19 cellular contexts compared by ENCODE assay signal in genomic region chr5:4942831-4943178, GRCh38.
"Had no signal": no experiment of that assay in that cellular context is flagged by ENCODE, and none has a peak within 500 bp of the region (broad histone marks: within the 10 kb centered on the region; RNA-seq: fewer than 3 reads in every experiment).

No MANE protein-coding gene starts in this region.

- H3K27me3 ChIP-seq: neutrophil, pancreas, right atrium auricular region had no signal

- H3K36me3 Mint-ChIP-seq: activated CD8-positive, alpha-beta memory T cell treated with anti-CD3 and anti-CD28 coated beads, Interleukin-2, amount 10 ng/mL, durations not matched to agents 7 days and 5 days; immature natural killer cell; natural killer cell had no signal

- H3K4me1 Mint-ChIP-seq: activated CD4-positive, alpha-beta T cell treated with anti-CD3 and anti-CD28 coated beads, Interleukin-2, amount 10 ng/mL, durations not matched to agents 7 days and 5 days; activated CD8-positive, alpha-beta memory T cell treated with anti-CD3 and anti-CD28 coated beads, Interleukin-2, amount 10 ng/mL, durations not matched to agents 7 days and 5 days; activated naive CD8-positive, alpha-beta T cell treated with anti-CD3 and anti-CD28 coated beads, Interleukin-2, amount 50 U/mL, for 24 hours; immature natural killer cell; natural killer cell had no signal

- ATAC-seq: activated CD8-positive, alpha-beta memory T cell treated with anti-CD3 and anti-CD28 coated beads, Interleukin-2, amount 10 ng/mL, durations not matched to agents 7 days and 5 days; activated CD8-positive, alpha-beta T cell treated with anti-CD3 and anti-CD28 coated beads for 36 hours; activated naive CD8-positive, alpha-beta T cell treated with anti-CD3 and anti-CD28 coated beads, Interleukin-2, amount 50 U/mL, for 24 hours; psoas muscle; stimulated activated naive CD8-positive, alpha-beta T cell treated with anti-CD3 and anti-CD28 coated beads, Interleukin-15, Interleukin-2, amounts not matched to agents 100 U/mL and 50 U/mL, for 24 hours had no signal

- H3K27me3 Mint-ChIP-seq: activated CD4-positive, alpha-beta T cell treated with anti-CD3 and anti-CD28 coated beads, Interleukin-2, amount 10 ng/mL, durations not matched to agents 7 days and 5 days; activated CD8-positive, alpha-beta memory T cell treated with anti-CD3 and anti-CD28 coated beads, Interleukin-2, amount 10 ng/mL, durations not matched to agents 7 days and 5 days; activated CD8-positive, alpha-beta T cell treated with anti-CD3 and anti-CD28 coated beads for 36 hours; activated naive CD8-positive, alpha-beta T cell treated with anti-CD3 and anti-CD28 coated beads, Interleukin-2, amount 50 U/mL, for 24 hours had no signal

- H3K36me3 ChIP-seq: heart right ventricle, left lung, neutrophil, pancreas, right atrium auricular region had no signal

- H3K4me1 ChIP-seq: heart right ventricle, left lung, pancreas, psoas muscle, right atrium auricular region had no signal

- H3K27ac ChIP-seq: heart right ventricle, left lung, neutrophil, pancreas, psoas muscle, right atrium auricular region, VCaP had no signal

- H3K9me3 Mint-ChIP-seq: activated CD4-positive, alpha-beta T cell treated with anti-CD3 and anti-CD28 coated beads, Interleukin-2, amount 10 ng/mL, durations not matched to agents 7 days and 5 days; activated CD8-positive, alpha-beta T cell treated with anti-CD3 and anti-CD28 coated beads for 36 hours; activated naive CD8-positive, alpha-beta T cell treated with anti-CD3 and anti-CD28 coated beads, Interleukin-2, amount 50 U/mL, for 24 hours; natural killer cell; T-helper 1 cell treated with Interleukin-12 subunit alpha and Interleukin-12 subunit beta and Interleukin-4 antibody, amounts not matched to agents 30 μg/mL and 1 μg/mL, for 36 hours had no signal

- H3K9me3 ChIP-seq: heart right ventricle, left lung, neutrophil, pancreas, psoas muscle, right atrium auricular region had no signal

- H3K4me3 ChIP-seq: heart right ventricle, left lung, pancreas, psoas muscle, right atrium auricular region had no signal

- H3K4me3 Mint-ChIP-seq: activated CD4-positive, alpha-beta T cell treated with anti-CD3 and anti-CD28 coated beads, Interleukin-2, amount 10 ng/mL, durations not matched to agents 7 days and 5 days; activated CD8-positive, alpha-beta memory T cell treated with anti-CD3 and anti-CD28 coated beads, Interleukin-2, amount 10 ng/mL, durations not matched to agents 7 days and 5 days; activated CD8-positive, alpha-beta T cell treated with anti-CD3 and anti-CD28 coated beads for 36 hours; activated naive CD8-positive, alpha-beta T cell treated with anti-CD3 and anti-CD28 coated beads, Interleukin-2, amount 50 U/mL, for 24 hours; immature natural killer cell; natural killer cell; T-helper 1 cell treated with Interleukin-12 subunit alpha and Interleukin-12 subunit beta and Interleukin-4 antibody, amounts not matched to agents 30 μg/mL and 1 μg/mL, for 36 hours had no signal

- DNase-seq: activated CD8-positive, alpha-beta memory T cell treated with anti-CD3 and anti-CD28 coated beads, Interleukin-2, amount 10 ng/mL, durations not matched to agents 7 days and 5 days; activated naive CD4-positive, alpha-beta T cell treated with anti-CD3 and anti-CD28 coated beads, Interleukin-2, amount 50 U/mL, for 16 hours; activated T-cell treated with anti-CD3 and anti-CD28 coated beads for 4 hours; foreskin fibroblast; heart right ventricle; immature natural killer cell; midbrain; natural killer cell had no signal

- H3K27ac Mint-ChIP-seq: activated CD4-positive, alpha-beta T cell treated with anti-CD3 and anti-CD28 coated beads, Interleukin-2, amount 10 ng/mL, durations not matched to agents 7 days and 5 days; activated CD8-positive, alpha-beta memory T cell treated with anti-CD3 and anti-CD28 coated beads, Interleukin-2, amount 10 ng/mL, durations not matched to agents 7 days and 5 days; activated CD8-positive, alpha-beta T cell treated with anti-CD3 and anti-CD28 coated beads for 36 hours; activated naive CD8-positive, alpha-beta T cell treated with anti-CD3 and anti-CD28 coated beads, Interleukin-2, amount 50 U/mL, for 24 hours; immature natural killer cell; natural killer cell; T-helper 1 cell treated with Interleukin-12 subunit alpha and Interleukin-12 subunit beta and Interleukin-4 antibody, amounts not matched to agents 30 μg/mL and 1 μg/mL, for 36 hours had no signal
